ENCODE assay signal across 1 cellular context in the genomic region with DNA sequence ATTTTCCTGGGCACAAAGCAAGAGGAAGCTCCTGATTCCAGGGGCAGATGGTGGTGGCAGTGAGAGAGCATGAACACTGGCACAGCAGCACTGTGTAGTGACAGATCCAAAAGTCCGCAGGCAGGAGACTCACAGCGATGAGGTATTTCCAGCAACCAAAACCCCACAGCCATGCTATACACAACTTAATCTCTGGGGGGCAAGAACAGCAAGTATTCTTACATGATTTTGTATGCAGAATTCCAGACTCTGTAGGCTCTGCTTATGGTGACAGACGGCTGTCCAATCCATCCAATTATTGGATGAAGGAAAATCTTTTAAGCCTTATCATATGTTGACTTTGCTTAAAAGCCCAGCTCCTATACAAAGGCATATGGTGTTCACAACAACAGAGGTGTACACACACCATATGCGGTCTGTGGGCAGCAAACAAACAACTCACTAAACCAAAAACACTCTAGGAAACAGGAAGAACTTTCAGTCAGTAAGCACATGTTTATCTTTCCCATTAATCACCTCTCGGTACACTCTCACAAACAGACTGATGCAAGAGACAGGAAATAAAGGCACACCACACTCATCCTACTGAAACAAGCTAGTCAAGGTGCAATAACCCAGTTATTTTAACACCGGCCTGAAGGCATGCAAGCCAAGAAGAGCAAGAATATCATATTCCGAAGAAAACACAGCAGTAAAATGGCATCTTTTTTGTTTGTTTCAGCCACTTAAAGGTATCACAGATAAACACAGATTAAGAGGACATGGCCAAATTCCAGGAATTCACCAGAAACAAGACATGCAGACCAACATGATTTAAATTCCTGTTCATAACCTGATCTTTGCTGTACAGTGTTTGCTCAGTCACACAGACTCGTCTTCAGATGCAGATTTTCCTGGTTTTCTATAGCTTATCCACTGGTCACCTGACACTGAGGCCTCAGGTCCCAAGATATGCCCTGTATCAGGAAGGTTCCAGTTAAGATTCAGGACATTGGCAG.
TF ChIP-seq lines count a peak whose summit lies in the region.

No MANE protein-coding gene starts in this region.

TF ChIP-seq in K562, 482 proteins besides CTCF, POLR2A, EP300 and RAD21 (continued from another document and continues in another):
- TF ChIP-seq, protein P1, sequence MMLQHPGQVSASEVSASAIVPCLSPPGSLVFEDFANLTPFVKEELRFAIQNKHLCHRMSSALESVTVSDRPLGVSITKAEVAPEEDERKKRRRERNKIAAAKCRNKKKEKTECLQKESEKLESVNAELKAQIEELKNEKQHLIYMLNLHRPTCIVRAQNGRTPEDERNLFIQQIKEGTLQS (IDR thresholded peaks at IDR 0.05): peak; percentile 97
- TF ChIP-seq, protein P1 (CRISPR knock-in tag; conservative IDR thresholded peaks at IDR 0.05): no peak
- no peak for TF ChIP-seq ZNF507 (tag; conservative IDR thresholded peaks at IDR 0.05)
- TF ChIP-seq, protein P2, sequence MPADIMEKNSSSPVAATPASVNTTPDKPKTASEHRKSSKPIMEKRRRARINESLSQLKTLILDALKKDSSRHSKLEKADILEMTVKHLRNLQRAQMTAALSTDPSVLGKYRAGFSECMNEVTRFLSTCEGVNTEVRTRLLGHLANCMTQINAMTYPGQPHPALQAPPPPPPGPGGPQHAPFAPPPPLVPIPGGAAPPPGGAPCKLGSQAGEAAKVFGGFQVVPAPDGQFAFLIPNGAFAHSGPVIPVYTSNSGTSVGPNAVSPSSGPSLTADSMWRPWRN (IDR thresholded peaks at IDR 0.05; ENCODE audit: low read depth): peak; percentile 68; the same call in 1 of the 2 replicates
- no peak for TF ChIP-seq LARP7 (IDR thresholded peaks at IDR 0.05)
- no peak for TF ChIP-seq STAG1 (CRISPR knock-in tag; IDR thresholded peaks at IDR 0.05; ENCODE audit: borderline replicate concordance)
- TF ChIP-seq, protein P3, sequence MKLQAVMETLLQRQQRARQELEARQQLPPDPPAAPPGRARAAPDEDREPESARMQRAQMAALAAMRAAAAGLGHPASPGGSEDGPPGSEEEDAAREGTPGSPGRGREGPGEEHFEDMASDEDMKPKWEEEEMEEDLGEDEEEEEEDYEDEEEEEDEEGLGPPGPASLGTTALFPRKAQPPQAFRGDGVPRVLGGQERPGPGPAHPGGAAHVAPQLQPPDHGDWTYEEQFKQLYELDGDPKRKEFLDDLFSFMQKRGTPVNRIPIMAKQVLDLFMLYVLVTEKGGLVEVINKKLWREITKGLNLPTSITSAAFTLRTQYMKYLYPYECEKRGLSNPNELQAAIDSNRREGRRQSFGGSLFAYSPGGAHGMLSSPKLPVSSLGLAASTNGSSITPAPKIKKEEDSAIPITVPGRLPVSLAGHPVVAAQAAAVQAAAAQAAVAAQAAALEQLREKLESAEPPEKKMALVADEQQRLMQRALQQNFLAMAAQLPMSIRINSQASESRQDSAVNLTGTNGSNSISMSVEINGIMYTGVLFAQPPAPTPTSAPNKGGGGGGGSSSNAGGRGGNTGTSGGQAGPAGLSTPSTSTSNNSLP (IDR thresholded peaks at IDR 0.05; ENCODE audit: borderline replicate concordance, low read depth, low read length): no peak
- TF ChIP-seq TAF15 (IDR thresholded peaks at IDR 0.05; ENCODE audit: low read depth, low read length): no peak
- TF ChIP-seq ZNF133 (CRISPR knock-in tag; IDR thresholded peaks at IDR 0.05): no peak
- peak; percentile 93 for TF ChIP-seq SOX6 (IDR thresholded peaks at IDR 0.05)
- peak; percentile 82; the same call in 1 of the 2 replicates for TF ChIP-seq SMARCC2 (IDR thresholded peaks at IDR 0.05; ENCODE audit: low read depth)
- TF ChIP-seq CHD1 (IDR thresholded peaks at IDR 0.05; ENCODE audit: low read length): no peak
- TF ChIP-seq, protein P4, sequence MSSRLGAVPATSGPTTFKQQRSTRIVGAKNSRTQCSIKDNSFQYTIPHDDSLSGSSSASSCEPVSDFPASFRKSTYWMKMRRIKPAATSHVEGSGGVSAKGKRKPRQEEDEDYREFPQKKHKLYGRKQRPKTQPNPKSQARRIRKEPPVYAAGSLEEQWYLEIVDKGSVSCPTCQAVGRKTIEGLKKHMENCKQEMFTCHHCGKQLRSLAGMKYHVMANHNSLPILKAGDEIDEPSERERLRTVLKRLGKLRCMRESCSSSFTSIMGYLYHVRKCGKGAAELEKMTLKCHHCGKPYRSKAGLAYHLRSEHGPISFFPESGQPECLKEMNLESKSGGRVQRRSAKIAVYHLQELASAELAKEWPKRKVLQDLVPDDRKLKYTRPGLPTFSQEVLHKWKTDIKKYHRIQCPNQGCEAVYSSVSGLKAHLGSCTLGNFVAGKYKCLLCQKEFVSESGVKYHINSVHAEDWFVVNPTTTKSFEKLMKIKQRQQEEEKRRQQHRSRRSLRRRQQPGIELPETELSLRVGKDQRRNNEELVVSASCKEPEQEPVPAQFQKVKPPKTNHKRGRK (tag; IDR thresholded peaks at IDR 0.05): no peak
- TF ChIP-seq, protein P5, sequence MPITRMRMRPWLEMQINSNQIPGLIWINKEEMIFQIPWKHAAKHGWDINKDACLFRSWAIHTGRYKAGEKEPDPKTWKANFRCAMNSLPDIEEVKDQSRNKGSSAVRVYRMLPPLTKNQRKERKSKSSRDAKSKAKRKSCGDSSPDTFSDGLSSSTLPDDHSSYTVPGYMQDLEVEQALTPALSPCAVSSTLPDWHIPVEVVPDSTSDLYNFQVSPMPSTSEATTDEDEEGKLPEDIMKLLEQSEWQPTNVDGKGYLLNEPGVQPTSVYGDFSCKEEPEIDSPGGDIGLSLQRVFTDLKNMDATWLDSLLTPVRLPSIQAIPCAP (CRISPR knock-in tag; IDR thresholded peaks at IDR 0.05; ENCODE audit: borderline replicate concordance): no peak
- TF ChIP-seq TAF1 (IDR thresholded peaks at IDR 0.05; ENCODE audit: control insufficient read depth, extremely low read depth, insufficient read depth, low read length, severe bottlenecking): no peak
- TF ChIP-seq RBM34 (IDR thresholded peaks at IDR 0.05; ENCODE audit: borderline replicate concordance, insufficient read depth, low read length): no peak
- TF ChIP-seq TAL1 (IDR thresholded peaks at IDR 0.05): peak; percentile 57
- no peak for TF ChIP-seq TFAM (CRISPR knock-in tag; conservative IDR thresholded peaks at IDR 0.05)
- TF ChIP-seq, protein P6, sequence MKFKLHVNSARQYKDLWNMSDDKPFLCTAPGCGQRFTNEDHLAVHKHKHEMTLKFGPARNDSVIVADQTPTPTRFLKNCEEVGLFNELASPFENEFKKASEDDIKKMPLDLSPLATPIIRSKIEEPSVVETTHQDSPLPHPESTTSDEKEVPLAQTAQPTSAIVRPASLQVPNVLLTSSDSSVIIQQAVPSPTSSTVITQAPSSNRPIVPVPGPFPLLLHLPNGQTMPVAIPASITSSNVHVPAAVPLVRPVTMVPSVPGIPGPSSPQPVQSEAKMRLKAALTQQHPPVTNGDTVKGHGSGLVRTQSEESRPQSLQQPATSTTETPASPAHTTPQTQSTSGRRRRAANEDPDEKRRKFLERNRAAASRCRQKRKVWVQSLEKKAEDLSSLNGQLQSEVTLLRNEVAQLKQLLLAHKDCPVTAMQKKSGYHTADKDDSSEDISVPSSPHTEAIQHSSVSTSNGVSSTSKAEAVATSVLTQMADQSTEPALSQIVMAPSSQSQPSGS (CRISPR knock-in tag; IDR thresholded peaks at IDR 0.05): no peak
- peak; percentile 35 for TF ChIP-seq STAT5A (IDR thresholded peaks at IDR 0.05; ENCODE audit: borderline replicate concordance, low read length)
- no peak for TF ChIP-seq ZFP36 (IDR thresholded peaks at IDR 0.05; ENCODE audit: low read depth, low read length, partially characterized antibody)
- peak; percentile 28 for TF ChIP-seq DACH1 (IDR thresholded peaks at IDR 0.05; ENCODE audit: partially characterized antibody)
- no peak for TF ChIP-seq HMG20B (CRISPR knock-in tag; IDR thresholded peaks at IDR 0.05)
- TF ChIP-seq EHMT2 (IDR thresholded peaks at IDR 0.05): peak; percentile 68; the same call in 1 of the 2 replicates
- TF ChIP-seq, protein P7, sequence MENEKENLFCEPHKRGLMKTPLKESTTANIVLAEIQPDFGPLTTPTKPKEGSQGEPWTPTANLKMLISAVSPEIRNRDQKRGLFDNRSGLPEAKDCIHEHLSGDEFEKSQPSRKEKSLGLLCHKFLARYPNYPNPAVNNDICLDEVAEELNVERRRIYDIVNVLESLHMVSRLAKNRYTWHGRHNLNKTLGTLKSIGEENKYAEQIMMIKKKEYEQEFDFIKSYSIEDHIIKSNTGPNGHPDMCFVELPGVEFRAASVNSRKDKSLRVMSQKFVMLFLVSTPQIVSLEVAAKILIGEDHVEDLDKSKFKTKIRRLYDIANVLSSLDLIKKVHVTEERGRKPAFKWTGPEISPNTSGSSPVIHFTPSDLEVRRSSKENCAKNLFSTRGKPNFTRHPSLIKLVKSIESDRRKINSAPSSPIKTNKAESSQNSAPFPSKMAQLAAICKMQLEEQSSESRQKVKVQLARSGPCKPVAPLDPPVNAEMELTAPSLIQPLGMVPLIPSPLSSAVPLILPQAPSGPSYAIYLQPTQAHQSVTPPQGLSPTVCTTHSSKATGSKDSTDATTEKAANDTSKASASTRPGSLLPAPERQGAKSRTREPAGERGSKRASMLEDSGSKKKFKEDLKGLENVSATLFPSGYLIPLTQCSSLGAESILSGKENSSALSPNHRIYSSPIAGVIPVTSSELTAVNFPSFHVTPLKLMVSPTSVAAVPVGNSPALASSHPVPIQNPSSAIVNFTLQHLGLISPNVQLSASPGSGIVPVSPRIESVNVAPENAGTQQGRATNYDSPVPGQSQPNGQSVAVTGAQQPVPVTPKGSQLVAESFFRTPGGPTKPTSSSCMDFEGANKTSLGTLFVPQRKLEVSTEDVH (IDR thresholded peaks at IDR 0.05; ENCODE audit: low read depth, partially characterized antibody): peak; percentile 75
- TF ChIP-seq, protein P8, sequence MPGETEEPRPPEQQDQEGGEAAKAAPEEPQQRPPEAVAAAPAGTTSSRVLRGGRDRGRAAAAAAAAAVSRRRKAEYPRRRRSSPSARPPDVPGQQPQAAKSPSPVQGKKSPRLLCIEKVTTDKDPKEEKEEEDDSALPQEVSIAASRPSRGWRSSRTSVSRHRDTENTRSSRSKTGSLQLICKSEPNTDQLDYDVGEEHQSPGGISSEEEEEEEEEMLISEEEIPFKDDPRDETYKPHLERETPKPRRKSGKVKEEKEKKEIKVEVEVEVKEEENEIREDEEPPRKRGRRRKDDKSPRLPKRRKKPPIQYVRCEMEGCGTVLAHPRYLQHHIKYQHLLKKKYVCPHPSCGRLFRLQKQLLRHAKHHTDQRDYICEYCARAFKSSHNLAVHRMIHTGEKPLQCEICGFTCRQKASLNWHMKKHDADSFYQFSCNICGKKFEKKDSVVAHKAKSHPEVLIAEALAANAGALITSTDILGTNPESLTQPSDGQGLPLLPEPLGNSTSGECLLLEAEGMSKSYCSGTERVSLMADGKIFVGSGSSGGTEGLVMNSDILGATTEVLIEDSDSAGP (CRISPR knock-in tag; IDR thresholded peaks at IDR 0.05): no peak
- no peak for TF ChIP-seq RBM22 (IDR thresholded peaks at IDR 0.05; ENCODE audit: low read depth, low read length, poor library complexity, severe bottlenecking)
- TF ChIP-seq CCAR2 (IDR thresholded peaks at IDR 0.05; ENCODE audit: low read depth, low read length): no peak
- peak; percentile 94 for TF ChIP-seq DPF2 (IDR thresholded peaks at IDR 0.05)
- peak; percentile 47; the same call in 1 of the 2 replicates for TF ChIP-seq POLR2AphosphoS5 (IDR thresholded peaks at IDR 0.05; ENCODE audit: control insufficient read depth, insufficient read depth, low read depth, low read length)
- peak; percentile 21; the same call in 1 of the 2 replicates for TF ChIP-seq KLF13 (tag; IDR thresholded peaks at IDR 0.05; ENCODE audit: borderline replicate concordance, low read depth)
- TF ChIP-seq ASH1L (IDR thresholded peaks at IDR 0.05; ENCODE audit: borderline replicate concordance, low read depth, partially characterized antibody): no peak
- TF ChIP-seq PHF20 (IDR thresholded peaks at IDR 0.05; ENCODE audit: partially characterized antibody): peak; percentile 32
- TF ChIP-seq, protein P9, sequence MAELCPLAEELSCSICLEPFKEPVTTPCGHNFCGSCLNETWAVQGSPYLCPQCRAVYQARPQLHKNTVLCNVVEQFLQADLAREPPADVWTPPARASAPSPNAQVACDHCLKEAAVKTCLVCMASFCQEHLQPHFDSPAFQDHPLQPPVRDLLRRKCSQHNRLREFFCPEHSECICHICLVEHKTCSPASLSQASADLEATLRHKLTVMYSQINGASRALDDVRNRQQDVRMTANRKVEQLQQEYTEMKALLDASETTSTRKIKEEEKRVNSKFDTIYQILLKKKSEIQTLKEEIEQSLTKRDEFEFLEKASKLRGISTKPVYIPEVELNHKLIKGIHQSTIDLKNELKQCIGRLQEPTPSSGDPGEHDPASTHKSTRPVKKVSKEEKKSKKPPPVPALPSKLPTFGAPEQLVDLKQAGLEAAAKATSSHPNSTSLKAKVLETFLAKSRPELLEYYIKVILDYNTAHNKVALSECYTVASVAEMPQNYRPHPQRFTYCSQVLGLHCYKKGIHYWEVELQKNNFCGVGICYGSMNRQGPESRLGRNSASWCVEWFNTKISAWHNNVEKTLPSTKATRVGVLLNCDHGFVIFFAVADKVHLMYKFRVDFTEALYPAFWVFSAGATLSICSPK (IDR thresholded peaks at IDR 0.05; ENCODE audit: borderline replicate concordance): no peak
- TF ChIP-seq, protein P10, sequence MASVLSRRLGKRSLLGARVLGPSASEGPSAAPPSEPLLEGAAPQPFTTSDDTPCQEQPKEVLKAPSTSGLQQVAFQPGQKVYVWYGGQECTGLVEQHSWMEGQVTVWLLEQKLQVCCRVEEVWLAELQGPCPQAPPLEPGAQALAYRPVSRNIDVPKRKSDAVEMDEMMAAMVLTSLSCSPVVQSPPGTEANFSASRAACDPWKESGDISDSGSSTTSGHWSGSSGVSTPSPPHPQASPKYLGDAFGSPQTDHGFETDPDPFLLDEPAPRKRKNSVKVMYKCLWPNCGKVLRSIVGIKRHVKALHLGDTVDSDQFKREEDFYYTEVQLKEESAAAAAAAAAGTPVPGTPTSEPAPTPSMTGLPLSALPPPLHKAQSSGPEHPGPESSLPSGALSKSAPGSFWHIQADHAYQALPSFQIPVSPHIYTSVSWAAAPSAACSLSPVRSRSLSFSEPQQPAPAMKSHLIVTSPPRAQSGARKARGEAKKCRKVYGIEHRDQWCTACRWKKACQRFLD (CRISPR knock-in tag; IDR thresholded peaks at IDR 0.05): peak; percentile 96
- TF ChIP-seq GTF2F1 (IDR thresholded peaks at IDR 0.05; ENCODE audit: low read depth, low read length): no peak
- TF ChIP-seq ATF7 (IDR thresholded peaks at IDR 0.05): peak; percentile 95
- TF ChIP-seq ZNF644 (tag; IDR thresholded peaks at IDR 0.05; ENCODE audit: low read depth): peak; percentile 85; the same call in 1 of the 2 replicates
- TF ChIP-seq, protein P11, sequence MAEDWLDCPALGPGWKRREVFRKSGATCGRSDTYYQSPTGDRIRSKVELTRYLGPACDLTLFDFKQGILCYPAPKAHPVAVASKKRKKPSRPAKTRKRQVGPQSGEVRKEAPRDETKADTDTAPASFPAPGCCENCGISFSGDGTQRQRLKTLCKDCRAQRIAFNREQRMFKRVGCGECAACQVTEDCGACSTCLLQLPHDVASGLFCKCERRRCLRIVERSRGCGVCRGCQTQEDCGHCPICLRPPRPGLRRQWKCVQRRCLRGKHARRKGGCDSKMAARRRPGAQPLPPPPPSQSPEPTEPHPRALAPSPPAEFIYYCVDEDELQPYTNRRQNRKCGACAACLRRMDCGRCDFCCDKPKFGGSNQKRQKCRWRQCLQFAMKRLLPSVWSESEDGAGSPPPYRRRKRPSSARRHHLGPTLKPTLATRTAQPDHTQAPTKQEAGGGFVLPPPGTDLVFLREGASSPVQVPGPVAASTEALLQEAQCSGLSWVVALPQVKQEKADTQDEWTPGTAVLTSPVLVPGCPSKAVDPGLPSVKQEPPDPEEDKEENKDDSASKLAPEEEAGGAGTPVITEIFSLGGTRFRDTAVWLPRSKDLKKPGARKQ (CRISPR knock-in tag; IDR thresholded peaks at IDR 0.05): no peak
- no peak for TF ChIP-seq GTF2A2 (tag; IDR thresholded peaks at IDR 0.05)
